Comparison of ENCODE assay signal across 1 cellular context in genomic region chr6:129696843-129697242, GRCh38.
A peak's percentile ranks its signal among the peaks of the same experiment; 100 is the strongest.
TF ChIP-seq lines count a peak whose summit lies in the region.

No MANE protein-coding gene starts in this region.

TF ChIP-seq in K562, 482 proteins besides CTCF, POLR2A, EP300 and RAD21 (continued from another document):
- TF ChIP-seq BCLAF1 (IDR thresholded peaks at IDR 0.05; ENCODE audit: borderline replicate concordance in 1 of 2, control insufficient read depth in 1 of 2, low read depth in 2 of 2, low read length in 1 of 2) (no peak), NR2F6 (CRISPR knock-in tag; IDR thresholded peaks at IDR 0.05) (no peak), E2F6 (IDR thresholded peaks at IDR 0.05; ENCODE audit: borderline replicate concordance in 1 of 2, extremely low read depth in 1 of 2, insufficient read depth in 1 of 2, insufficient read length in 1 of 2, low read depth in 1 of 2, low read length in 1 of 2, poor library complexity in 1 of 2, severe bottlenecking in 1 of 2) (no peak), SNAPC5 (CRISPR knock-in tag; IDR thresholded peaks at IDR 0.05) (no peak), CEBPG (CRISPR knock-in tag; IDR thresholded peaks at IDR 0.05) (no peak), CEBPG (tag; conservative IDR thresholded peaks at IDR 0.05 in 1 of 2, IDR thresholded peaks at IDR 0.05 in 1 of 2) (no peak), PTBP1 (IDR thresholded peaks at IDR 0.05; ENCODE audit: low read depth, low read length) (no peak), MITF (IDR thresholded peaks at IDR 0.05) (no peak), RCOR1 (IDR thresholded peaks at IDR 0.05; ENCODE audit: borderline replicate concordance in 1 of 2, low read depth in 2 of 2, low read length in 2 of 2) (peak in 1 of 2 experiments; percentile 26; a peak in 1 of 4 replicates)
